In the genomic region with DNA sequence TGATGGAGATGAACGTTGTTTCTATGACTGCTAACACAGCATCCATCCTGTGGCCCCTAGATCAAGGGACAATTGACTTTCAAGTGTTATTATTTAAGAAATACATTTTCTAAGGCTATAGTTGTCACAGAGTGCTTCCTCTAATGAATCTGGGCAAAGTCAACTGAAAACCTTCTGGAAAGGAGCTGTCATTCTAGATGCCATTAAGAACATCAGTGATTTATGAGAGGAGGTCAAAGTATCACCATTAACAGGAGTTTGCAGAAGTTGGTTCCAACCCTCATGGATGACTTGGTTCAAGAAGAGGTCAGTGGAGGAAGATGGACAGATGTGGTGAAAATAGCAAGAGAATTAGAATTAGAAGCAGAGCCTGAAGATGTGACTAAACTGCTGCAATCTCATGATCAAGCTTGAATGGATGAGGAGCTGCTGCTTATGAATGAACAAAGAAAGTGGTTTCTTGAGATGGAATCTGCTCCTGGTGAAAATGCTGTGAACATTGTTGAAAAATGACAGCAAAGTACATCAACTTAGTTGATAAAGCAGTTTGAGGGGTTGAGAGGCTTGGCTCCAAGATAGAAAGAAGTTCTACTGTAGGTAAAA, we compare ENCODE assay signal across 5 cellular contexts.
DNase-seq lines count a peak whose midpoint lies in the region; FAIRE-seq and TF ChIP-seq lines count a peak whose summit lies in the region.
"Not testable (repeated sequence)": the region's sequence is repeated elsewhere in the genome, so short reads cannot be mapped to it uniquely, and the experiment has no call there.

No MANE protein-coding gene starts in this region.

- H3K27ac ChIP-seq in HL-60 (replicated peaks) = peak overlapping the region; percentile 68

- in situ Hi-C loops in SK-MEL-5 (cut with HindIII; ENCODE audit: low pct_unique_long_range_greater_than_20kb, low sequenced_read_pairs) = not testable (repeated sequence)

- H3K4me3 ChIP-seq in HL-60 (replicated peaks; ENCODE audit: insufficient read depth, low read length) = not testable (repeated sequence)

- DNase-seq in HL-60 (ENCODE audit: low read depth in 1 of 2, low spot score in 1 of 2); urothelium cell line (ENCODE audit: low spot score): not testable (repeated sequence)
- DNase-seq in NOMO-1 treated with DMSO at 0.1 percent for 48 hours (lab: John Stamatoyannopoulos, UW; ENCODE audit: unreplicated experiment) (peak; percentile 43), SK-MEL-5 (ENCODE audit: low read depth, low spot score) (peak; percentile 50), foreskin melanocyte (peak; percentile 77)

- TF ChIP-seq CTCF in HL-60 (IDR thresholded peaks at IDR 0.05; ENCODE audit: insufficient read depth, low read length) = not testable (repeated sequence)

- not testable (repeated sequence) for H3K27me3 ChIP-seq in HL-60 (ENCODE audit: insufficient read depth, poor library complexity, severe bottlenecking)

- FAIRE-seq in urothelium cell line (lab: Jason Lieb, UNC) = peak; percentile 20
